In the genomic region with DNA sequence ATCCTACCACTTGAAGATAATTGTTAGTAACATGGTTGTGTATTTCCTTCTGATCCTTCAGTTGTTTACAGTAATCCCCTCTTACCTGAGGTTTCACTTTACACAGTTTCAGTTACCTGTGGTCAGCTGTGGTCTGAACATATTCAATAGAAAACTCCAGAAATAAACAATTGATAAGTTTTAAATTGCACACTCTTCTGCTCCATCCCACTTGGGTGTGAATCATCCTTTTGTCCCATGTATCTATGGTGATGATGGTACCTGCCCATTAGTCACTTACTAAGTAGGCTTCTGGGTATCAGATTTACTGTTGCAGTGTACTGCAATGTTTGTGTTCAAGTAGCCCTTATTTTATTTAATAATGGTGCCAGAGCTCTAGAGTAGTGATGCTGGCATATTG, we compare ENCODE assay signal across 14 cellular contexts.
A peak's percentile ranks its signal among the peaks of the same experiment; 100 is the strongest.
DNase-seq lines count a peak whose midpoint lies in the region; ATAC-seq and TF ChIP-seq lines count a peak whose summit lies in the region.
"Had no signal": no experiment of that assay in that cellular context is flagged by ENCODE, and none has a peak within 500 bp of the region (broad histone marks: within the 10 kb centered on the region; RNA-seq: fewer than 3 reads in every experiment).

No MANE protein-coding gene starts in this region.

- no peak overlapping the region for H2BK15ac ChIP-seq in IMR-90 (ENCODE audit: low read depth, low read length)

- no peak overlapping the region for H4K5ac ChIP-seq in IMR-90 (ENCODE audit: low read depth, low read length)

- H3K4me3 ChIP-seq in GM06990 (replicated peaks; ENCODE audit: low read depth, low read length) (no peak overlapping the region), IMR-90 (ENCODE audit: insufficient read depth, low read depth, low read length) (no peak overlapping the region), epithelial cell of esophagus (ENCODE audit: low read length) (no peak overlapping the region), A673 (ENCODE audit: low read depth, low read length, poor library complexity, severe bottlenecking) (no peak overlapping the region)
- H3K4me3 ChIP-seq: PC-9, stomach had no signal

- H2AK9ac ChIP-seq in IMR-90 (replicated peaks; ENCODE audit: low read depth, low read length, poor library complexity) = no peak overlapping the region

- H3K56ac ChIP-seq in IMR-90 (ENCODE audit: extremely low read depth, insufficient read depth, low read length) = no peak overlapping the region

- no peaks in the 10 kb centered on the region for H3K27me3 ChIP-seq in GM06990 (replicated peaks; ENCODE audit: control insufficient read depth, insufficient read depth, low read length)
- no peaks in the 10 kb centered on the region for H3K27me3 ChIP-seq in IMR-90 (ENCODE audit: control insufficient read depth, insufficient read depth, low read length)
- no peaks in the 10 kb centered on the region for H3K27me3 ChIP-seq in A673 (replicated peaks; ENCODE audit: insufficient read depth, low read depth, low read length, poor library complexity)
- H3K27me3 ChIP-seq: stomach had no signal

- H2AK5ac ChIP-seq in IMR-90 (ENCODE audit: low read depth, low read length) = no peak overlapping the region

- H3K36me3 ChIP-seq in GM06990 (ENCODE audit: control insufficient read depth, insufficient read depth, low read length) (no peaks in the 10 kb centered on the region), IMR-90 (ENCODE audit: control insufficient read depth, insufficient read depth, low read length) (no peaks in the 10 kb centered on the region), A673 (ENCODE audit: insufficient read depth, low read length, poor library complexity, severe bottlenecking) (no peaks in the 10 kb centered on the region)
- H3K36me3 ChIP-seq: stomach had no signal

- no peak overlapping the region for H2BK120ac ChIP-seq in IMR-90 (ENCODE audit: low read depth, low read length)

- H3K18ac ChIP-seq in IMR-90 (ENCODE audit: low read depth, low read length) = no peak overlapping the region

- no TSS peak for BruUV-seq in IMR-90 (replicated peaks; lab: Mats Ljungman, UMichigan)
- no TSS peak for BruUV-seq in A673 (replicated peaks; lab: Mats Ljungman, UMichigan)

- H3K4me1 ChIP-seq in IMR-90 (ENCODE audit: control insufficient read depth, insufficient read depth, low read length) = no peaks in the 10 kb centered on the region
- no peaks in the 10 kb centered on the region for H3K4me1 ChIP-seq in A673 (ENCODE audit: insufficient read depth, low read length, poor library complexity, severe bottlenecking)

- no peak overlapping the region for H2BK20ac ChIP-seq in IMR-90 (ENCODE audit: low read depth, low read length)

- peaks cover 14 to 50% of the 10 kb centered on the region in 2 experiments for H3K79me1 ChIP-seq in IMR-90 (ENCODE audit: low read depth in 1 of 2, low read length in 2 of 2)

- H3K23ac ChIP-seq in IMR-90 (ENCODE audit: low read depth, low read length) = no peak overlapping the region

- H2AFZ ChIP-seq in IMR-90 (replicated peaks; ENCODE audit: low read length, poor library complexity) = no peak overlapping the region
- H2AFZ ChIP-seq: PC-9 had no signal

- ATAC-seq in GM19395 (IDR thresholded peaks at IDR 0.05; ENCODE audit: unreplicated experiment) (peak; percentile 56), IMR-90 (ENCODE audit: low read depth) (no peak)
- ATAC-seq: T-helper 17 cell had no signal

- no peak overlapping the region for H3K27ac ChIP-seq in IMR-90 (ENCODE audit: insufficient read depth, low read length)
- H3K27ac ChIP-seq in A673 (ENCODE audit: low read depth, low read length, poor library complexity, severe bottlenecking) = no peak overlapping the region
- H3K27ac ChIP-seq: PC-9, stomach had no signal

- intact Hi-C loops in IMR-90 (cut with micrococcal nuclease) = no loop called here
- intact Hi-C loops in A673 (cut with micrococcal nuclease; ENCODE audit: unreplicated experiment) = no loop called here

- in situ Hi-C loops in IMR-90 (cut with MboI; ENCODE audit: low sequenced_read_pairs) = no loop called here

- 0 out of 2 replicates have a peak overlapping the region, but pooled peaks have one; percentile 32 for H3K14ac ChIP-seq in IMR-90 (replicated peaks; ENCODE audit: low read depth, low read length)

- H3K4ac ChIP-seq in IMR-90 (ENCODE audit: low read depth, low read length) = no peak overlapping the region

- H4K8ac ChIP-seq in IMR-90 (ENCODE audit: low read depth in 2 of 2, low read length in 2 of 2) = no peak overlapping the region

- dilution Hi-C loops in IMR-90 (cut with HindIII; ENCODE audit: low sequenced_read_pairs, unreplicated experiment) = no loop called here

- H3K9ac ChIP-seq in IMR-90 (ENCODE audit: low read depth, low read length) = no peak overlapping the region

- CTCF ChIA-PET in IMR-90 (lab: Yijun Ruan, JAX) = no interaction called here
- CTCF ChIA-PET in A673 (lab: Charles Lee) = no interaction called here

- TF ChIP-seq CTCF in GM06990 (IDR thresholded peaks at IDR 0.05; ENCODE audit: insufficient read depth, low read length, poor library complexity, severe bottlenecking) (no peak), IMR-90 (conservative IDR thresholded peaks at IDR 0.05; ENCODE audit: low read depth, low read length) (no peak), epithelial cell of esophagus (IDR thresholded peaks at IDR 0.05; ENCODE audit: insufficient read depth, low read depth, low read length, missing control alignments) (no peak), A673 (conservative IDR thresholded peaks at IDR 0.05; ENCODE audit: low read depth, low read length) (no peak)

- H3K4me2 ChIP-seq in IMR-90 (ENCODE audit: low read depth, low read length) = no peak overlapping the region
- H3K4me2 ChIP-seq: PC-9 had no signal

- TF ChIP-seq POLR2A in IMR-90 (IDR thresholded peaks at IDR 0.05; ENCODE audit: low read depth, low read length) = no peak

- no peaks in the 10 kb centered on the region; the same call in 1 of the 2 replicates for H4K20me1 ChIP-seq in IMR-90 (ENCODE audit: insufficient read depth, low read length)

- POLR2A ChIA-PET in IMR-90 (lab: Charles Lee; ENCODE audit: unreplicated experiment) (no interaction called here), A673 (lab: Charles Lee; ENCODE audit: low non-redundant PET) (no interaction called here)

- H4K91ac ChIP-seq in IMR-90 (ENCODE audit: insufficient read depth, low read depth, low read length) = no peak overlapping the region

- H2BK5ac ChIP-seq in IMR-90 (ENCODE audit: low read depth, low read length, poor library complexity, severe bottlenecking) = no peak overlapping the region

- no peaks in the 10 kb centered on the region for H3K9me3 ChIP-seq in IMR-90 (ENCODE audit: control insufficient read depth, insufficient read depth, low read length)
- H3K9me3 ChIP-seq in A673 (ENCODE audit: low read depth, low read length, poor library complexity, severe bottlenecking) = no peaks in the 10 kb centered on the region
- H3K9me3 ChIP-seq: stomach had no signal

- H3K9me1 ChIP-seq in IMR-90 (ENCODE audit: insufficient read depth, low read length) = 0 out of 2 replicates have a peak, but pooled peaks cover 3% of the 10 kb centered on the region

- no peak for TF ChIP-seq RAD21 in IMR-90 (IDR thresholded peaks at IDR 0.05; ENCODE audit: low read length)

- DNase-seq in GM06990 (ENCODE audit: extremely low read depth, insufficient read length) (peak; percentile 32), IMR-90 (peak; percentile 64), epithelial cell of esophagus (ENCODE audit: low read depth) (peak; percentile 82), HuH-7 (ENCODE audit: low spot score) (no peak), A673 (ENCODE audit: low spot score) (no peak), NCI-H1105 treated with DMSO at 0.1 percent for 48 hours (lab: John Stamatoyannopoulos, UW) (no peak)
- DNase-seq: activated CD8-positive, alpha-beta memory T cell treated with anti-CD3 and anti-CD28 coated beads for 24 hours; amniotic stem cell; COR-L47; NCI-H187; stomach; T-helper 17 cell had no signal

TF ChIP-seq in IMR-90, 13 proteins besides CTCF, POLR2A, EP300 and RAD21:
- TF ChIP-seq RFX5 (IDR thresholded peaks at IDR 0.05; ENCODE audit: low read depth, low read length) (no peak), MAFK (IDR thresholded peaks at IDR 0.05; ENCODE audit: low read depth, low read length) (no peak), CEBPB (IDR thresholded peaks at IDR 0.05; ENCODE audit: low read depth, low read length) (no peak), MAZ (IDR thresholded peaks at IDR 0.05; ENCODE audit: borderline replicate concordance, low read depth, low read length) (no peak), USF2 (IDR thresholded peaks at IDR 0.05; ENCODE audit: low read depth, low read length) (no peak), RCOR1 (IDR thresholded peaks at IDR 0.05; ENCODE audit: insufficient replicate concordance, low read length) (no peak), BHLHE40 (IDR thresholded peaks at IDR 0.05; ENCODE audit: low read depth, low read length) (no peak), FOS (IDR thresholded peaks at IDR 0.05; ENCODE audit: low read depth, low read length) (no peak), SMC3 (IDR thresholded peaks at IDR 0.05; ENCODE audit: low read depth, low read length) (no peak), MXI1 (IDR thresholded peaks at IDR 0.05; ENCODE audit: borderline replicate concordance, low read depth, low read length) (no peak), CHD1 (IDR thresholded peaks at IDR 0.05; ENCODE audit: low read depth, low read length) (no peak), NFE2L2 (IDR thresholded peaks at IDR 0.05; ENCODE audit: low read depth, low read length) (no peak)
- TF ChIP-seq, protein P1, sequence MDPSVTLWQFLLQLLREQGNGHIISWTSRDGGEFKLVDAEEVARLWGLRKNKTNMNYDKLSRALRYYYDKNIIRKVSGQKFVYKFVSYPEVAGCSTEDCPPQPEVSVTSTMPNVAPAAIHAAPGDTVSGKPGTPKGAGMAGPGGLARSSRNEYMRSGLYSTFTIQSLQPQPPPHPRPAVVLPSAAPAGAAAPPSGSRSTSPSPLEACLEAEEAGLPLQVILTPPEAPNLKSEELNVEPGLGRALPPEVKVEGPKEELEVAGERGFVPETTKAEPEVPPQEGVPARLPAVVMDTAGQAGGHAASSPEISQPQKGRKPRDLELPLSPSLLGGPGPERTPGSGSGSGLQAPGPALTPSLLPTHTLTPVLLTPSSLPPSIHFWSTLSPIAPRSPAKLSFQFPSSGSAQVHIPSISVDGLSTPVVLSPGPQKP (IDR thresholded peaks at IDR 0.05; ENCODE audit: borderline replicate concordance, low read depth, low read length) = no peak
TF ChIP-seq in IMR-90: peak in this region for 0.

Comparison
In these comparisons a context has a peak if more than half of its experiments do, and no peak if none do; other contexts are left out.
1. DNase-seq: peak in GM06990 (single experiment), IMR-90 (single experiment) and epithelial cell of esophagus (single experiment); none in HuH-7 (single experiment), A673 (single experiment) and NCI-H1105 treated with DMSO at 0.1 percent for 48 hours (single experiment).